In the genomic region with DNA sequence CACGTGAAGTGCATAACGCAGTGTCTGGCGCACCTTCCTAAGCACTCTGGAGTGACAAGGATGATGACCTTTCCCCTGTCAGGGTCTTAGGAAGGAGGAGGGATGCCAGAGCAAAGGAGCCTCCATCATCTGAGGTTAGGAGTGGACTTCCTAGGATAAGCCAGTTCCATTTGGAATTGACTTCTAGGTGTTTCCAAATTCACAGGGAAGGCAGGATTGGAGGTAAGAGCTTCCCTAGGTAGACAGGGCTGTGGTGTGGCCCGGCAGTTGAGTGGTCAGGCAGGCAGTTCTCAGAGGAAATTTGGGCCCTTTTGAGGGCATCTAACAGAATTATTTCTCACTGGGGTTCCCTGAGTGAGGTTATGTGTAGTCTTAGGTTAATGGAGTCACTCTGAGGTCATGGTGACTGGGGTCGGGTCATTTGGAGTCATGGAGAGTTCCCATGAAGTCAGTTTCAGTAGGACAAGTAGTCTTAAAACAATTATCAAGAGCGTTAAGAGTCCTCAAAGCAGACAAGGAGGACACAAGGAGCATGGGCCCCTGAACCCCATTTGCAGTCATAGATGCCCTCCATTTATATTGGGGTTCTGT, we compare ENCODE assay signal across 25 cellular contexts. TPM values are rescaled to one million over a fixed set of nuclear protein-coding genes. Genes with fewer than 3 reads are reported as not detected.
DNase-seq lines count a peak whose midpoint lies in the region; ATAC-seq, FAIRE-seq and TF ChIP-seq lines count a peak whose summit lies in the region.
"Had no signal": no experiment of that assay in that cellular context is flagged by ENCODE, and none has a peak within 500 bp of the region (broad histone marks: within the 10 kb centered on the region; RNA-seq: fewer than 3 reads in every experiment).

No MANE protein-coding gene starts in this region.

- H3K4me1 Mint-ChIP-seq in activated CD8-positive, alpha-beta memory T cell treated with anti-CD3 and anti-CD28 coated beads, Interleukin-2, amount 10 ng/mL, durations not matched to agents 7 days and 5 days, result peaks cover 58% of the 10 kb centered on the region

- TF ChIP-seq CTCF in NB4 (IDR thresholded peaks at IDR 0.05; ENCODE audit: low read depth, low read length), result no peak

- no peak overlapping the region for H3K4me3 Mint-ChIP-seq in activated CD8-positive, alpha-beta memory T cell treated with anti-CD3 and anti-CD28 coated beads, Interleukin-2, amount 10 ng/mL, durations not matched to agents 7 days and 5 days
- H3K4me3 Mint-ChIP-seq: activated CD4-positive, alpha-beta T cell treated with anti-CD3 and anti-CD28 coated beads, Interleukin-2, amount 10 ng/mL, durations not matched to agents 7 days and 5 days had no signal

- H3K9me3 Mint-ChIP-seq in activated CD8-positive, alpha-beta memory T cell treated with anti-CD3 and anti-CD28 coated beads, Interleukin-2, amount 10 ng/mL, durations not matched to agents 7 days and 5 days (ENCODE audit: low read depth), result no peaks in the 10 kb centered on the region
- H3K9me3 Mint-ChIP-seq: activated CD4-positive, alpha-beta T cell treated with anti-CD3 and anti-CD28 coated beads, Interleukin-2, amount 10 ng/mL, durations not matched to agents 7 days and 5 days had no signal

- CTCF ChIA-PET in activated CD8-positive, alpha-beta memory T cell treated with anti-CD3 and anti-CD28 coated beads, Interleukin-2, amount 10 ng/mL, durations not matched to agents 7 days and 5 days (lab: Charles Lee), result interaction anchor here (1.3 to 2.7 kb wide), 3 partner anchors 11 to 33 kb away, joined by 3 to 11 read pairs (median 6); no protein-coding TSS in a partner anchor

- no peak overlapping the region for H3K4me3 ChIP-seq in NB4 (ENCODE audit: low read depth, low read length)
- H3K4me3 ChIP-seq: ascending aorta, esophagus muscularis mucosa, lung, right atrium auricular region, vagina had no signal

- peak; percentile 38 for DNase-seq in activated CD8-positive, alpha-beta memory T cell treated with anti-CD3 and anti-CD28 coated beads, Interleukin-2, amount 10 ng/mL, durations not matched to agents 7 days and 5 days
- no peak for DNase-seq in activated CD8-positive, alpha-beta memory T cell treated with anti-CD3 and anti-CD28 coated beads for 24 hours
- no peak for DNase-seq in GM12891 (ENCODE audit: insufficient read length, low spot score)
- DNase-seq in NB4 (ENCODE audit: low read depth), result peak; percentile 45
- DNase-seq in mucosa of gallbladder (ENCODE audit: low spot score), result peak; percentile 2
- no peak for DNase-seq in NCI-H1436 treated with DMSO at 0.1 percent for 48 hours (lab: John Stamatoyannopoulos, UW)
- DNase-seq: activated CD4-positive, alpha-beta T cell treated with anti-CD3 and anti-CD28 coated beads, Interleukin-2, amount 10 ng/mL, durations not matched to agents 7 days and 5 days; activated CD8-positive, alpha-beta memory T cell treated with anti-CD3 and anti-CD28 coated beads, Interleukin-2, amount 50 U/mL, for 48 hours; activated naive CD4-positive, alpha-beta T cell; cerebellar nuclear complex; DMS 273 treated with DMSO at 0.1 percent for 48 hours; effector memory CD4-positive, alpha-beta T cell; kidney; NCI-H1694; NCI-H774; SHP77; stimulated activated CD4-positive, alpha-beta T cell treated with anti-CD3 and anti-CD28 coated beads, Interleukin-12 subunit alpha, Interleukin-12 subunit beta, amount 100 ng/mL, for 4 hours; stimulated activated CD8-positive, alpha-beta memory T cell treated with anti-CD3 and anti-CD28 coated beads, Interleukin-4, amount 100 ng/mL, for 48 hours had no signal

- H3K27ac Mint-ChIP-seq in activated CD8-positive, alpha-beta memory T cell treated with anti-CD3 and anti-CD28 coated beads, Interleukin-2, amount 10 ng/mL, durations not matched to agents 7 days and 5 days, result no peak overlapping the region
- H3K27ac Mint-ChIP-seq: activated CD4-positive, alpha-beta T cell treated with anti-CD3 and anti-CD28 coated beads, Interleukin-2, amount 10 ng/mL, durations not matched to agents 7 days and 5 days had no signal

- TF ChIP-seq POLR2A in GM12891 (IDR thresholded peaks at IDR 0.05; ENCODE audit: low read depth, low read length), result peak; percentile 61; the same call in 1 of the 2 replicates
- TF ChIP-seq POLR2A in NB4 (IDR thresholded peaks at IDR 0.05; ENCODE audit: extremely low read depth, insufficient read length), result no peak

- H3K36me3 Mint-ChIP-seq in activated CD8-positive, alpha-beta memory T cell treated with anti-CD3 and anti-CD28 coated beads, Interleukin-2, amount 10 ng/mL, durations not matched to agents 7 days and 5 days, result peaks cover 59% of the 10 kb centered on the region

- H3K27me3 Mint-ChIP-seq in activated CD8-positive, alpha-beta memory T cell treated with anti-CD3 and anti-CD28 coated beads, Interleukin-2, amount 10 ng/mL, durations not matched to agents 7 days and 5 days, result no peaks in the 10 kb centered on the region
- H3K27me3 Mint-ChIP-seq: activated CD4-positive, alpha-beta T cell treated with anti-CD3 and anti-CD28 coated beads, Interleukin-2, amount 10 ng/mL, durations not matched to agents 7 days and 5 days had no signal

- no peak for ATAC-seq in activated CD8-positive, alpha-beta memory T cell treated with anti-CD3 and anti-CD28 coated beads, Interleukin-2, amount 10 ng/mL, durations not matched to agents 7 days and 5 days
- ATAC-seq in HG03378 (IDR thresholded peaks at IDR 0.05; ENCODE audit: unreplicated experiment) (no peak), GM18861 (IDR thresholded peaks at IDR 0.05; ENCODE audit: unreplicated experiment) (no peak)

- no peak for FAIRE-seq in GM12891 (lab: Jason Lieb, UNC)
- FAIRE-seq: kidney had no signal

TF ChIP-seq in GM12891, 5 proteins besides CTCF, POLR2A, EP300 and RAD21:
- TF ChIP-seq POLR2AphosphoS5 (IDR thresholded peaks at IDR 0.05; ENCODE audit: low read depth, low read length) (peak; percentile 70; the same call in 1 of the 2 replicates), SPI1 (IDR thresholded peaks at IDR 0.05; ENCODE audit: low read depth, low read length) (no peak)

RNA-seq across cellular contexts. Expression of a gene that starts 8.2 kb away (rescaled TPM):
- 100 to 1,000 TPM; 119 to 144 TPM for total RNA-seq in activated CD8-positive, alpha-beta memory T cell treated with anti-CD3 and anti-CD28 coated beads, Interleukin-2, amount 10 ng/mL, durations not matched to agents 7 days and 5 days
- polyA plus RNA-seq in GM12891 (2012; ENCODE audit: low read depth, missing spikeins), result 73.2 TPM
- 49.4 TPM for total RNA-seq in mucosa of gallbladder

Comparison
In these comparisons a context has a peak if more than half of its experiments do, and no peak if none do; other contexts are left out.
1. DNase-seq: peak in activated CD8-positive, alpha-beta memory T cell treated with anti-CD3 and anti-CD28 coated beads, Interleukin-2, amount 10 ng/mL, durations not matched to agents 7 days and 5 days (single experiment), NB4 (single experiment) and mucosa of gallbladder (single experiment); none in activated CD8-positive, alpha-beta memory T cell treated with anti-CD3 and anti-CD28 coated beads for 24 hours (single experiment), GM12891 (single experiment) and NCI-H1436 treated with DMSO at 0.1 percent for 48 hours (single experiment).